ENCODE assay signal across 15 cellular contexts in genomic region chr17:49566668-49567071, GRCh38. TPM values are rescaled to one million over a fixed set of nuclear protein-coding genes. Genes with fewer than 3 reads are reported as not detected.
DNase-seq lines count a peak whose midpoint lies in the region; ATAC-seq, FAIRE-seq and TF ChIP-seq lines count a peak whose summit lies in the region.
"Had no signal": no experiment of that assay in that cellular context is flagged by ENCODE, and none has a peak within 500 bp of the region (broad histone marks: within the 10 kb centered on the region; RNA-seq: fewer than 3 reads in every experiment).

No MANE protein-coding gene starts in this region.

- TF ChIP-seq CTCF in A549 (IDR thresholded peaks at IDR 0.05) (no peak), K562 (IDR thresholded peaks at IDR 0.05 in 2 of 3, conservative IDR thresholded peaks at IDR 0.05 in 1 of 3; ENCODE audit: insufficient read depth in 2 of 3, low read depth in 1 of 3, low read length in 3 of 3) (no peak)

- 47% methylated on average over 5 of the region's 5 CpGs for WGBS in A549 (ENCODE audit: missing lambda C conversion rate)
- WGBS in K562 (ENCODE audit: insufficient coverage, low coverage, missing lambda C conversion rate) = 8% methylated on average over 5 of the region's 5 CpGs
- WGBS in right cardiac atrium = 77% methylated on average over 5 of the region's 5 CpGs
- WGBS in small intestine, 3 donors = 51 to 71% (median 58%) methylated on average over 5 of the region's 5 CpGs

- H3K36me3 ChIP-seq in K562 (ENCODE audit: control insufficient read depth, insufficient read depth, low read length) (no peaks in the 10 kb centered on the region), small intestine (ENCODE audit: control insufficient read depth in 2 of 2, insufficient read depth in 2 of 2, low read length in 2 of 2) (no peaks in the 10 kb centered on the region)
- H3K36me3 ChIP-seq: ovary had no signal

- H3K9ac ChIP-seq in K562 (ENCODE audit: insufficient read depth in 1 of 2, low read depth in 2 of 2, low read length in 2 of 2) = no peak overlapping the region

- POLR2A ChIA-PET in A549 (lab: Yijun Ruan, JAX) (no interaction called here), K562 (lab: Yijun Ruan, JAX) (interaction anchor here (1.0 kb wide), 1 partner anchor 134 kb away, joined by 3 read pairs; no protein-coding TSS in a partner anchor)

- in situ Hi-C loops in K562 (cut with MboI) = loop anchor here (10.0 kb wide), 1 partner anchor 508 kb away; no protein-coding TSS in a partner anchor

- BruUV-seq in K562 (replicated peaks; lab: Mats Ljungman, UMichigan) = no TSS peak

- no peaks in the 10 kb centered on the region for H3K9me3 ChIP-seq in A549
- H3K9me3 ChIP-seq in K562 (replicated peaks; ENCODE audit: control insufficient read depth, insufficient read depth, low read depth, low read length) = no peaks in the 10 kb centered on the region
- H3K9me3 ChIP-seq in right cardiac atrium (ENCODE audit: control insufficient read depth, low read length) = no peaks in the 10 kb centered on the region
- H3K9me3 ChIP-seq in small intestine (ENCODE audit: control insufficient read depth, low read depth) = no peaks in the 10 kb centered on the region
- H3K9me3 ChIP-seq: ovary had no signal

- intact Hi-C loops in K562 (cut with micrococcal nuclease) = no loop called here
- intact Hi-C loops in right cardiac atrium (cut with DNase I) = loop anchor here in 3 of 4 donors (5.0 to 10.0 kb wide), 4 partner anchors 286 to 431 kb away; partner anchors contain the start of gene DLX3 (in 3 of the 3)

- H3K27me3 ChIP-seq in K562 (ENCODE audit: control insufficient read depth in 2 of 2, insufficient read depth in 2 of 2, low read length in 2 of 2) = peaks cover 7 to 34% of the 10 kb centered on the region in 2 experiments; a peak in 3 of 5 replicates
- no peaks in the 10 kb centered on the region for H3K27me3 ChIP-seq in right cardiac atrium (ENCODE audit: control insufficient read depth, insufficient read depth)
- peaks cover 0 to 2% of the 10 kb centered on the region in 2 donors for H3K27me3 ChIP-seq in small intestine (ENCODE audit: control insufficient read depth in 2 of 2, insufficient read depth in 2 of 2, low read length in 2 of 2)
- H3K27me3 ChIP-seq: ovary had no signal

- no peak for DNase-seq in A549 (ENCODE audit: low read depth in 1 of 2, low spot score in 1 of 2)
- DNase-seq in K562 (ENCODE audit: extremely low read depth in 1 of 4, low spot score in 3 of 4) = no peak
- DNase-seq in right cardiac atrium = peak in 1 of 3 donors; percentile 39
- DNase-seq in small intestine = peak; percentile 36
- DNase-seq in amygdala (lab: John Stamatoyannopoulos, UW) = no peak
- no peak for DNase-seq in ecto neural progenitor cell (ENCODE audit: low spot score)
- no peak for DNase-seq in NCI-H187 (lab: John Stamatoyannopoulos, UW)
- DNase-seq: activated gamma-delta T cell treated with Interleukin-2 at 50 U/mL for 16 hours; effector memory CD8-positive, alpha-beta T cell; foreskin melanocyte; NCI-H1048; NCI-H446 treated with DMSO at 0.1 percent for 48 hours; SW 1271 had no signal

- H2AFZ ChIP-seq in K562 (ENCODE audit: low read depth, low read length) = no peak overlapping the region

- TF ChIP-seq POLR2A in A549 (IDR thresholded peaks at IDR 0.05; ENCODE audit: low read length) (no peak), K562 (conservative IDR thresholded peaks at IDR 0.05) (no peak)

- no peak for FAIRE-seq in A549 (lab: Jason Lieb, UNC)
- no peak for FAIRE-seq in K562 (lab: Jason Lieb, UNC)
- no peak for FAIRE-seq in small intestine (lab: Jason Lieb, UNC)

- peaks cover 7% of the 10 kb centered on the region; the same call in 1 of the 2 replicates for H4K20me1 ChIP-seq in K562 (replicated peaks; ENCODE audit: control insufficient read depth, insufficient read depth, low read length)

- no peaks in the 10 kb centered on the region; the same call in 2 of the 3 replicates for H3K4me1 ChIP-seq in A549
- peaks cover 0 to 24% of the 10 kb centered on the region in 2 experiments; a peak in 4 of 5 replicates for H3K4me1 ChIP-seq in K562 (replicated peaks in 1 of 2; ENCODE audit: control insufficient read depth in 2 of 2, insufficient read depth in 2 of 2, low read length in 2 of 2)
- peaks cover 8% of the 10 kb centered on the region for H3K4me1 ChIP-seq in right cardiac atrium (ENCODE audit: control insufficient read depth, insufficient read depth, low read length)
- no peaks in the 10 kb centered on the region for H3K4me1 ChIP-seq in small intestine (ENCODE audit: control insufficient read depth in 2 of 2, insufficient read depth in 1 of 2, low read depth in 1 of 2, low read length in 1 of 2)

- CTCF ChIA-PET in A549 (lab: Yijun Ruan, JAX) = interaction anchor here (1.0 to 40.8 kb wide), 17 partner anchors 9 to 431 kb away, joined by 3 to 2008 read pairs (median 7); partner anchors contain the start of genes DLX3, NXPH3, PHB1 and SLC35B1
- CTCF ChIA-PET in K562 (lab: Yijun Ruan, JAX; ENCODE audit: low intra/inter-chr PET ratio) = interaction anchor here (1.2 to 7.7 kb wide), 2 partner anchors 129 to 158 kb away, joined by 3 to 167 read pairs; no protein-coding TSS in a partner anchor

- H3K27ac ChIP-seq in A549 (no peak overlapping the region; a peak in 1 of 6 replicates), K562 (ENCODE audit: extremely low read depth, low read depth, low read length) (no peak overlapping the region), right cardiac atrium (ENCODE audit: low read length) (peak overlapping the region; percentile 79), small intestine (ENCODE audit: low read depth in 1 of 2, low read length in 1 of 2) (no peak overlapping the region)

- no peaks in the 10 kb centered on the region for H3K9me1 ChIP-seq in K562 (ENCODE audit: control insufficient read depth, insufficient read depth, low read length)

- H3K4me3 ChIP-seq in A549 (no peak overlapping the region), K562 (no peak overlapping the region), right cardiac atrium (ENCODE audit: low read length) (no peak overlapping the region), small intestine (ENCODE audit: low read depth in 1 of 2, low read length in 2 of 2) (no peak overlapping the region)
- H3K4me3 ChIP-seq: ovary had no signal

- no peaks in the 10 kb centered on the region for H3K79me2 ChIP-seq in K562 (ENCODE audit: control insufficient read depth, insufficient read depth, low read length)

- no peak overlapping the region for H3K4me2 ChIP-seq in A549
- H3K4me2 ChIP-seq in K562 (ENCODE audit: insufficient read depth, low read length) = no peak overlapping the region

- ATAC-seq in A549 (no peak), K562 (no peak), right cardiac atrium (no peak), GM21390 (IDR thresholded peaks at IDR 0.05; ENCODE audit: unreplicated experiment) (no peak)
- ATAC-seq: effector memory CD8-positive, alpha-beta T cell had no signal

- no peak for TF ChIP-seq RAD21 in A549 (conservative IDR thresholded peaks at IDR 0.05 in 1 of 2, IDR thresholded peaks at IDR 0.05 in 1 of 2)
- no peak for TF ChIP-seq RAD21 in K562 (CRISPR knock-in tag; conservative IDR thresholded peaks at IDR 0.05 in 1 of 2, IDR thresholded peaks at IDR 0.05 in 1 of 2)

- TF ChIP-seq EP300 in A549 (IDR thresholded peaks at IDR 0.05) (no peak), K562 (IDR thresholded peaks at IDR 0.05; ENCODE audit: low read length) (no peak)

TF ChIP-seq in A549, 52 proteins besides CTCF, POLR2A, EP300 and RAD21:
- TF ChIP-seq EHF (CRISPR knock-in tag; IDR thresholded peaks at IDR 0.05) = no peak
- TF ChIP-seq CEBPB (IDR thresholded peaks at IDR 0.05) = peak; percentile 83 to 95; a peak in 3 of 4 replicates

TF ChIP-seq in K562, 482 proteins besides CTCF, POLR2A, EP300 and RAD21 (continues in another document):
- TF ChIP-seq, protein P1, sequence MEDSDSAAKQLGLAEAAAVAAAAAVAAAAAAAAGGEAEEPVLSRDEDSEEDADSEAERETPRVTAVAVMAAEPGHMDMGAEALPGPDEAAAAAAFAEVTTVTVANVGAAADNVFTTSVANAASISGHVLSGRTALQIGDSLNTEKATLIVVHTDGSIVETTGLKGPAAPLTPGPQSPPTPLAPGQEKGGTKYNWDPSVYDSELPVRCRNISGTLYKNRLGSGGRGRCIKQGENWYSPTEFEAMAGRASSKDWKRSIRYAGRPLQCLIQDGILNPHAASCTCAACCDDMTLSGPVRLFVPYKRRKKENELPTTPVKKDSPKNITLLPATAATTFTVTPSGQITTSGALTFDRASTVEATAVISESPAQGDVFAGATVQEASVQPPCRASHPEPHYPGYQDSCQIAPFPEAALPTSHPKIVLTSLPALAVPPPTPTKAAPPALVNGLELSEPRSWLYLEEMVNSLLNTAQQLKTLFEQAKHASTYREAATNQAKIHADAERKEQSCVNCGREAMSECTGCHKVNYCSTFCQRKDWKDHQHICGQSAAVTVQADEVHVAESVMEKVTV (CRISPR knock-in tag; IDR thresholded peaks at IDR 0.05) = no peak
- peak; percentile 96 for TF ChIP-seq CEBPB (tag; IDR thresholded peaks at IDR 0.05)

RNA-seq across cellular contexts. Expression of gene NXPH3, which starts 9.0 kb away (rescaled TPM):
- polyA plus RNA-seq in A549 (2011; rRNA removed) = 0.07 and 0.12 TPM in 2 replicates
- polyA plus RNA-seq in A549 (2012; cell fraction: cytosol; rRNA removed) = 0.08 and 0.12 TPM in 2 replicates
- polyA plus RNA-seq in A549 (2012; cell fraction: nucleus; rRNA removed) = 0.05 TPM in 2 replicates
- polyA plus RNA-seq in A549 (2017; fragmentation: RNase III; extraction: RNeasy Plus Mini Kit Qiagen cat#74134 plus additional on column Dnase treatment) = 0.17 to 0.30 TPM (median 0.20 TPM) in 3 replicates
- 0.08 TPM in 1 of 2 replicates, not detected in the other for polyA minus RNA-seq in A549 (2011; rRNA and poly(A)+ RNA removed)
- total RNA-seq in K562 (2011; cell fraction: chromatin; rRNA removed; ENCODE audit: low replicate concordance) = 0.32 and 0.37 TPM in 2 replicates
- total RNA-seq in K562 (2011; cell fraction: nucleolus; rRNA removed) = 0.53 and 0.67 TPM in 2 replicates
- 0.23 and 0.37 TPM in 2 replicates for total RNA-seq in K562 (2011; cell fraction: nucleoplasm; rRNA removed)
- 0.05 and 0.16 TPM in 2 replicates for total RNA-seq in K562 (2014; rRNA removed)
- 0.07 and 0.10 TPM in 2 replicates for total RNA-seq in K562 (2014; rRNA removed; fragmentation: Illumina TruSeq; extraction: Trizol)
- total RNA-seq in K562 (2015; rRNA removed; fragmentation: Illumina TruSeq; extraction: Trizol) = 0.04 and 0.08 TPM in 2 replicates
- 0.13 and 0.27 TPM in 2 replicates for total RNA-seq in K562 (2021)
- 0.06 and 0.14 TPM in 2 replicates for polyA plus RNA-seq in K562 (2011; rRNA removed)
- polyA plus RNA-seq in K562 (2011; cell fraction: cytosol; rRNA removed) = 0.15 and 0.42 TPM in 2 replicates
- polyA plus RNA-seq in K562 (2011; cell fraction: nucleus; rRNA removed) = 0.07 and 0.20 TPM in 2 replicates
- polyA plus RNA-seq in K562 (2012) = 0.09 and 0.12 TPM in 2 replicates
- 0.17 and 0.18 TPM in 2 replicates for polyA plus RNA-seq in K562 (2014; fragmentation: Illumina TruSeq; extraction: Trizol)
- not detected for polyA plus RNA-seq in K562 (2014; fragmentation: Nextera tagmentation; extraction: Ambion mirVana)
- 0.05 and 0.08 TPM in 2 replicates for polyA plus RNA-seq in K562 (2014; rRNA removed)
- 0.27 and 0.32 TPM in 2 replicates for polyA minus RNA-seq in K562 (2011; rRNA and poly(A)+ RNA removed)
- not detected in 2 replicates for polyA minus RNA-seq in K562 (2011; cell fraction: cytosol; rRNA and poly(A)+ RNA removed)
- 0.27 and 0.33 TPM in 2 replicates for polyA minus RNA-seq in K562 (2011; cell fraction: nucleus; rRNA and poly(A)+ RNA removed)
- 1 to 10 TPM; 3.8 to 6.5 (median 4.9) TPM for total RNA-seq in right cardiac atrium
- polyA plus RNA-seq in right cardiac atrium = 5.9 TPM
- 1 to 10 TPM in 1 of 3 donors, not detected in 2; 2.3 TPM for polyA plus RNA-seq in small intestine

Comparison
In these comparisons a context has a peak if more than half of its experiments do, and no peak if none do; other contexts are left out.
1. Of the 35 proteins assayed by ChIP-seq in both K562 and A549: peak only in K562: none; only in A549: none; in both: CEBPB; in neither: 34.